ENCODE assay signal across 20 cellular contexts in genomic region chr11:44555031-44555800, GRCh38.
"Had no signal": no experiment of that assay in that cellular context is flagged by ENCODE, and none has a peak within 500 bp of the region (broad histone marks: within the 10 kb centered on the region; RNA-seq: fewer than 3 reads in every experiment).

No MANE protein-coding gene starts in this region.

- H3K27ac Mint-ChIP-seq: activated CD8-positive, alpha-beta memory T cell treated with anti-CD3 and anti-CD28 coated beads, Interleukin-2, amount 10 ng/mL, durations not matched to agents 7 days and 5 days; activated naive CD4-positive, alpha-beta T cell treated with anti-CD3 and anti-CD28 coated beads for 36 hours; activated T-helper 2 cell treated with anti-CD3 and anti-CD28 coated beads, Interferon-gamma antibody, Interleukin-2, Interleukin-4, amounts not matched to agents 10 μg/mL and 5 μg/mL and 100 μg/mL, durations not matched to agents 14 hours and 24 hours and 36 hours; natural killer cell; T-helper 2 cell treated with Interferon-gamma antibody and Interleukin-4, amounts not matched to agents 5 μg/mL and 100 μg/mL, for 36 hours had no signal

- DNase-seq: activated CD4-positive, alpha-beta T cell treated with anti-CD3 and anti-CD28 coated beads for 1 hour; activated CD4-positive, alpha-beta T cell treated with anti-CD3 and anti-CD28 coated beads, Interleukin-2, amount 50 U/mL, for 4 hours; activated CD8-positive, alpha-beta memory T cell treated with anti-CD3 and anti-CD28 coated beads, Interleukin-2, amount 10 ng/mL, durations not matched to agents 7 days and 5 days; activated naive CD4-positive, alpha-beta T cell treated with anti-CD3 and anti-CD28 coated beads for 36 hours; activated T-cell treated with anti-CD3 and anti-CD28 coated beads, Interleukin-2, amount 50 U/mL, for 1 hour; body of pancreas; caudate nucleus; colonic mucosa; islet precursor cell; left ventricle myocardium inferior; natural killer cell; posterior cingulate gyrus; stimulated activated CD4-positive, alpha-beta T cell treated with anti-CD3 and anti-CD28 coated beads, Interleukin-4, amount 100 ng/mL, for 4 hours; stimulated activated CD8-positive, alpha-beta memory T cell treated with anti-CD3 and anti-CD28 coated beads, Interleukin-4, amount 100 ng/mL, for 48 hours; stimulated activated naive CD4-positive, alpha-beta T cell treated with Interleukin-2 at 50 U/mL for 16 hours; substantia nigra had no signal

- H3K9me3 Mint-ChIP-seq: activated naive CD4-positive, alpha-beta T cell treated with anti-CD3 and anti-CD28 coated beads for 36 hours; activated T-helper 2 cell treated with anti-CD3 and anti-CD28 coated beads, Interferon-gamma antibody, Interleukin-2, Interleukin-4, amounts not matched to agents 10 μg/mL and 5 μg/mL and 100 μg/mL, durations not matched to agents 14 hours and 24 hours and 36 hours; natural killer cell; T-helper 2 cell treated with Interferon-gamma antibody and Interleukin-4, amounts not matched to agents 5 μg/mL and 100 μg/mL, for 36 hours had no signal

- H3K36me3 Mint-ChIP-seq: activated CD8-positive, alpha-beta memory T cell treated with anti-CD3 and anti-CD28 coated beads, Interleukin-2, amount 10 ng/mL, durations not matched to agents 7 days and 5 days; natural killer cell had no signal

- H3K4me3 Mint-ChIP-seq: activated CD8-positive, alpha-beta memory T cell treated with anti-CD3 and anti-CD28 coated beads, Interleukin-2, amount 10 ng/mL, durations not matched to agents 7 days and 5 days; activated naive CD4-positive, alpha-beta T cell treated with anti-CD3 and anti-CD28 coated beads for 36 hours; natural killer cell; T-helper 2 cell treated with Interferon-gamma antibody and Interleukin-4, amounts not matched to agents 5 μg/mL and 100 μg/mL, for 36 hours had no signal

- H3K27me3 Mint-ChIP-seq: activated CD8-positive, alpha-beta memory T cell treated with anti-CD3 and anti-CD28 coated beads, Interleukin-2, amount 10 ng/mL, durations not matched to agents 7 days and 5 days had no signal

- FAIRE-seq: endometrium had no signal

- ATAC-seq: activated CD8-positive, alpha-beta memory T cell treated with anti-CD3 and anti-CD28 coated beads, Interleukin-2, amount 10 ng/mL, durations not matched to agents 7 days and 5 days; body of pancreas; esophagus mucosa; natural killer cell had no signal
